ENCODE assay signal across 15 cellular contexts in genomic region chrX:134936542-134936941, GRCh38. TPM values are rescaled to one million over a fixed set of nuclear protein-coding genes. Genes with fewer than 3 reads are reported as not detected.
DNase-seq lines count a peak whose midpoint lies in the region; ATAC-seq and TF ChIP-seq lines count a peak whose summit lies in the region.
"Had no signal": no experiment of that assay in that cellular context is flagged by ENCODE, and none has a peak within 500 bp of the region (broad histone marks: within the 10 kb centered on the region; RNA-seq: fewer than 3 reads in every experiment).

No MANE protein-coding gene starts in this region.

- CTCF ChIA-PET in Caco-2 (lab: Charles Lee) = no interaction called here

- no peaks in the 10 kb centered on the region for H3K9me3 Mint-ChIP-seq in Caco-2 (ENCODE audit: unreplicated experiment)
- H3K9me3 Mint-ChIP-seq: activated T-cell treated with anti-CD3 and anti-CD28 coated beads, Interleukin-2, amount 50 U/mL, for 4 hours; CD4-positive, CD25-positive, alpha-beta regulatory T cell had no signal

- no TSS peak for BruUV-seq in Caco-2 (replicated peaks; lab: Mats Ljungman, UMichigan)

- no peaks in the 10 kb centered on the region for H3K9me3 ChIP-seq in Caco-2
- H3K9me3 ChIP-seq: right atrium auricular region, stomach had no signal

- DNase-seq in Caco-2 = no peak
- DNase-seq in NCI-H226 = peak; percentile 76
- DNase-seq in dermis blood vessel endothelial cell = peak; percentile 67
- peak; percentile 43 for DNase-seq in myocyte (ENCODE audit: low read depth)
- no peak for DNase-seq in Ammon's horn (ENCODE audit: low spot score)
- DNase-seq in activated gamma-delta T cell treated with Interleukin-2 at 50 U/mL for 16 hours = no peak
- no peak for DNase-seq in cerebellar nuclear complex (lab: John Stamatoyannopoulos, UW)
- DNase-seq: activated CD4-positive, alpha-beta T cell treated with anti-CD3 and anti-CD28 coated beads for 1 hour; activated T-cell treated with anti-CD3 and anti-CD28 coated beads, Interleukin-2, amount 50 U/mL, for 4 hours; CD4-positive, CD25-positive, alpha-beta regulatory T cell; NCI-H2081; stomach had no signal

- POLR2A ChIA-PET in Caco-2 (lab: Charles Lee) = no interaction called here

- TF ChIP-seq CTCF in Caco-2 (IDR thresholded peaks at IDR 0.05; ENCODE audit: insufficient read depth in 1 of 2, low read depth in 1 of 2, low read length in 1 of 2, severe bottlenecking in 1 of 2, unreplicated experiment in 1 of 2) = no peak

- H3K36me3 Mint-ChIP-seq in Caco-2 (ENCODE audit: insufficient read depth, unreplicated experiment) = no peaks in the 10 kb centered on the region
- H3K36me3 Mint-ChIP-seq: CD4-positive, CD25-positive, alpha-beta regulatory T cell had no signal

- H3K36me3 ChIP-seq in Caco-2 (ENCODE audit: control insufficient read depth, insufficient read depth, low read length) = no peaks in the 10 kb centered on the region
- H3K36me3 ChIP-seq: right atrium auricular region, stomach had no signal

- no peak overlapping the region for H3K4me3 ChIP-seq in Caco-2 (ENCODE audit: low read depth, low read length)
- H3K4me3 ChIP-seq: right atrium auricular region, stomach had no signal

- peak overlapping the region; percentile 67 for H3K27ac Mint-ChIP-seq in Caco-2 (ENCODE audit: unreplicated experiment)
- H3K27ac Mint-ChIP-seq: CD4-positive, CD25-positive, alpha-beta regulatory T cell had no signal

- no peaks in the 10 kb centered on the region for H3K27me3 Mint-ChIP-seq in Caco-2 (ENCODE audit: insufficient read depth, unreplicated experiment)

- H3K27me3 ChIP-seq in Caco-2 (replicated peaks; ENCODE audit: control insufficient read depth, insufficient read depth, low read length) = no peaks in the 10 kb centered on the region
- H3K27me3 ChIP-seq: right atrium auricular region, stomach had no signal

- peak overlapping the region; percentile 49 for H3K4me3 Mint-ChIP-seq in Caco-2 (ENCODE audit: unreplicated experiment)
- H3K4me3 Mint-ChIP-seq: activated T-cell treated with anti-CD3 and anti-CD28 coated beads, Interleukin-2, amount 50 U/mL, for 4 hours; CD4-positive, CD25-positive, alpha-beta regulatory T cell had no signal

- intact Hi-C loops in Caco-2 (cut with micrococcal nuclease; ENCODE audit: unreplicated experiment) = no loop called here

- H3K4me1 ChIP-seq in Caco-2 = peaks cover 32% of the 10 kb centered on the region
- H3K4me1 ChIP-seq: right atrium auricular region, stomach had no signal

- H3K4me1 Mint-ChIP-seq in Caco-2 (ENCODE audit: low read depth, unreplicated experiment) = no peaks in the 10 kb centered on the region

- ATAC-seq in HG03565 (IDR thresholded peaks at IDR 0.05; ENCODE audit: unreplicated experiment) = no peak
- ATAC-seq: activated T-cell treated with anti-CD3 and anti-CD28 coated beads, Interleukin-2, amount 50 U/mL, for 4 hours had no signal

RNA-seq across cellular contexts. Expression of gene MOSPD1, which starts 21.5 kb away (rescaled TPM):
- total RNA-seq in Caco-2 (2022) = 37.3 and 40.9 TPM in 2 replicates
- total RNA-seq in dermis blood vessel endothelial cell = 28.2 and 41.0 TPM in 2 replicates
- 67.4 and 140 TPM in 2 replicates for total RNA-seq in myocyte
- 21.3 TPM for polyA plus RNA-seq in myocyte (2012)

RNA-seq across cellular contexts. Expression of gene SMIM10, which starts 54.2 kb away (rescaled TPM):
- total RNA-seq in Caco-2 (2022) = 6.0 and 7.9 TPM in 2 replicates
- 1.4 and 2.6 TPM in 2 replicates for total RNA-seq in dermis blood vessel endothelial cell
- total RNA-seq in myocyte = 0.31 and 4.7 TPM in 2 replicates
- polyA plus RNA-seq in myocyte (2012) = 3.1 TPM
- total RNA-seq: CD4-positive, CD25-positive, alpha-beta regulatory T cell; mononuclear cell had no signal
- polyA plus RNA-seq: CD4-positive, CD25-positive, alpha-beta regulatory T cell had no signal

Comparison
In these comparisons a context has a peak if more than half of its experiments do, and no peak if none do; other contexts are left out.
1. DNase-seq: peak in NCI-H226 (single experiment), dermis blood vessel endothelial cell (single experiment) and myocyte (single experiment); none in Caco-2 (0 of 2), Ammon's horn (single experiment), activated gamma-delta T cell treated with Interleukin-2 at 50 U/mL for 16 hours (single experiment) and cerebellar nuclear complex (0 of 2).